Comparison of ENCODE assay signal across 8 cellular contexts in the genomic region with DNA sequence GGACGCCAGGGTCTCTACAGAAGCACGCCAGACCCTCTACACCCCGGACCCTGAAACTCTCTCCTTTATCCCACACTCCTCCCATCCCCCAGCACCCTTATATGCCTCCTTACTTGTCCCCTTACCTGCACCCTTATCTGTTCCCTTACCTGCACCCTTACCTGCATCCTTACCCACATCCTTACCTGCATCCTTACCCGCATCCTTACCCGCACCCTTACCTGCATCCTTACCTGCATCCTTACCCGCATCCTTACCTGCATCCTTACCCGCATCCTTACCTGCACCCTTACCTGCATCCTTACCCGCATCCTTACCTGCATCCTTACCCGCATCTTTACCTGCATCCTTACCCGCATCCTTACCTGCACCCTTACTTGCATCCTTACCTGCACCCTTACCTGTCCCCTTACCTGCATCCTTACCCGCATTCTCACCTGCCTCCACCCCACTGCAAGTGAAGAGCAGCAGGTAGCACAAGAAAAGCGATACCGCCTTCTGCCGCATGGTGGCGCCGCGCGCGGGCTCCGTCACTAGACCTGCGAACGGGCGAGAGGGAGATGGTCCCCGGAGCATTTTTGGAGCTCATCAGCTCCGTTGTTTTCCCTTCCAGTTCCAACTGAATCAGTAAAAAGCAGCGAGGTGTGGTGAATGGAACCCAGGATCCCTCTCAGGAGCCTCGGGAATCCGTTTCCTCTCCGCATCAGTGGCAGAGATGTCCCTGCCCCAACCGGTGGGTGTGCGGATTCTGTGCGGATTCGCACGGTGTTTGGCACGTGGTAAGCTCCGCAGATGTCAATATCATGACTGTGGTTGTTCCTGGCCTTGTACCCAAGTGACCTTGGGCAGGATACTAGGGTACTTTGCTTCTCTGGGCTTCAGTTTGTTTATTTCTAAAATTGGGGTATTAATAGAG. TPM values are rescaled to one million over a fixed set of nuclear protein-coding genes. Genes with fewer than 3 reads are reported as not detected.
DNase-seq lines count a peak whose midpoint lies in the region; ATAC-seq and TF ChIP-seq lines count a peak whose summit lies in the region.

No MANE protein-coding gene starts in this region.

- H2AFZ ChIP-seq in parathyroid adenoma: peak overlapping the region; percentile 72

- TF ChIP-seq CTCF in parathyroid adenoma (IDR thresholded peaks at IDR 0.05) (peak; percentile 57), tibial artery (IDR thresholded peaks at IDR 0.05) (peak; percentile 86 to 91)

- no peaks in the 10 kb centered on the region for H3K79me2 ChIP-seq in parathyroid adenoma

- H3K4me2 ChIP-seq in parathyroid adenoma (ENCODE audit: low read length): peak overlapping the region; percentile 82

- intact Hi-C loops in head of caudate nucleus (cut with DNase I): loop anchor here (2.0 to 10.0 kb wide), 3 partner anchors 56 to 374 kb away; a partner anchor contains a TSS
- intact Hi-C loops in tibial artery (cut with DNase I; ENCODE audit: low total_unique reads): loop anchor here (10.0 kb wide), 2 partner anchors 114 to 274 kb away; a partner anchor contains a TSS

- no peak overlapping the region for H3K9ac ChIP-seq in parathyroid adenoma

- H3K27me3 ChIP-seq in parathyroid adenoma (ENCODE audit: control insufficient read depth, insufficient read depth, low read length) (no peaks in the 10 kb centered on the region), tibial artery (no peaks in the 10 kb centered on the region)

- H3K27ac ChIP-seq in parathyroid adenoma: no peak overlapping the region
- peak overlapping the region; percentile 41 to 44 for H3K27ac ChIP-seq in tibial artery

- H3K4me1 ChIP-seq in parathyroid adenoma (peaks cover 6% of the 10 kb centered on the region), tibial artery (peaks cover 0 to 34% (median 17%) of the 10 kb centered on the region in 4 donors)

- no peaks in the 10 kb centered on the region for H3K9me3 ChIP-seq in parathyroid adenoma (ENCODE audit: control insufficient read depth, low read length)
- H3K9me3 ChIP-seq in tibial artery: no peaks in the 10 kb centered on the region

- H3K36me3 ChIP-seq in parathyroid adenoma (ENCODE audit: control insufficient read depth, insufficient read depth, low read length) (no peaks in the 10 kb centered on the region), tibial artery (peaks cover 0 to 9% (median 0%) of the 10 kb centered on the region in 3 donors)

- peak; percentile 85 for DNase-seq in D341Med (ENCODE audit: low spot score)
- peak; percentile 85 for DNase-seq in HuH-7.5 (ENCODE audit: low spot score)
- peak; percentile 43 for DNase-seq in SK-N-DZ (ENCODE audit: low spot score)
- DNase-seq in activated gamma-delta T cell treated with anti-CD3 and anti-CD28 coated beads, Interleukin-2, amount 50 U/mL, for 16 hours (ENCODE audit: low read depth): peak; percentile 85
- DNase-seq in head of caudate nucleus: peak; percentile 57 to 91 (median 84)
- DNase-seq in tibial artery: peak; percentile 63 to 86

- H3K4me3 ChIP-seq in parathyroid adenoma (ENCODE audit: low read depth, low read length) (peak overlapping the region; percentile 42), tibial artery (peak overlapping the region; percentile 45 to 57)

- ATAC-seq in GM21529 (IDR thresholded peaks at IDR 0.05; ENCODE audit: unreplicated experiment): no peak

RNA-seq across cellular contexts. Expression of a gene that starts 2.9 kb away (rescaled TPM):
- 1.6 and 4.4 TPM in 2 replicates for polyA plus RNA-seq in SK-N-DZ (2014; cell fraction: cytosol; rRNA removed)
- 0.45 TPM in 1 of 2 replicates, not detected in the other for polyA plus RNA-seq in SK-N-DZ (2014; cell fraction: nucleus; rRNA removed)

RNA-seq across cellular contexts. Expression of a gene that starts 34.1 kb away (rescaled TPM):
- not detected in 2 replicates for polyA plus RNA-seq in SK-N-DZ (2014; cell fraction: cytosol; rRNA removed)
- polyA plus RNA-seq in SK-N-DZ (2014; cell fraction: nucleus; rRNA removed): not detected in 2 replicates

RNA-seq across cellular contexts. Expression of a gene that starts 56.7 kb away (rescaled TPM):
- 9.1 and 10.8 TPM in 2 replicates for polyA plus RNA-seq in SK-N-DZ (2014; cell fraction: cytosol; rRNA removed)
- polyA plus RNA-seq in SK-N-DZ (2014; cell fraction: nucleus; rRNA removed): 7.5 and 9.3 TPM in 2 replicates
